12 cellular contexts compared by ENCODE assay signal in the genomic region with DNA sequence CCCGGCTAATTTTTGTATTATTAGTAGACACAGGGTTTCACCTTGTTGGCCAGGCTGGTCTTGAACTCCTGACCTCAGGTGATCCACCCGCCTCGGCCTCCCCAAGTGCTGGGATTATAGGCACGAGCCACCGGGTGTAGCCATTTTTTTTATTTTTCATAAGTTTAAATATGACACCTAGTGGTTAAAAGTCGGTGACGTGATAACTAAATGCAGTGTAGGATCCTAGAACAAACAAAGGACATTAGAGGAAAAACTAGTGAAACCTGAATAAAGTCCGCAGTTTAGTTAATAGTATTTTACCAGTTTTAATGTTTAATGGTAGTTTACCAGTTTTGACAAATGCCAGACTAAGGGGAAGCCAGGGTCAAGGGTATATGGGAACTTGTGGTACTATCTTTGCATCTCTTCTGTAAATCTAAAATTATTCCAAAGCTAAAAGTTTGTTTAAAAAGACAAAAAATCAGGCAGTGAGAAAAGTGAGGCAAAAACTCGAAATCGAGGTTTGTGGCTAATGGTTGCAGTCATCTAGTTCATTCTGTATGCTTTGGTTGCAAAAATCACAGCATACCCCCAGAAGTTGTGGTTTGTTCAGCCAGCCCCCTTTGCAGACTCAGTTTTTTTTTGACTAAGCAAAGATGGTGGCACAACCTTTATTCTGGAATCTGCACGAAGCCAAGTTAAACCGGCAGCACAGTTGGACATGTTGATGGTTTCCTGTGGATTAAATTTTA. TPM values are rescaled to one million over a fixed set of nuclear protein-coding genes. Genes with fewer than 3 reads are reported as not detected.
DNase-seq lines count a peak whose midpoint lies in the region; ATAC-seq, FAIRE-seq and TF ChIP-seq lines count a peak whose summit lies in the region.
"Had no signal": no experiment of that assay in that cellular context is flagged by ENCODE, and none has a peak within 500 bp of the region (broad histone marks: within the 10 kb centered on the region; RNA-seq: fewer than 3 reads in every experiment).

No MANE protein-coding gene starts in this region.

- H3K4me2 ChIP-seq in OCI-LY3 (ENCODE audit: low read length), result 0 out of 2 replicates have a peak overlapping the region, but pooled peaks have one; percentile 38

- H3K9ac ChIP-seq in OCI-LY3 (ENCODE audit: low read length), result no peak overlapping the region
- H3K9ac ChIP-seq in kidney (ENCODE audit: low read length in 2 of 2), result no peak overlapping the region

- no peaks in the 10 kb centered on the region for H3K79me2 ChIP-seq in OCI-LY3 (ENCODE audit: low read length)

- no peaks in the 10 kb centered on the region for H4K20me1 ChIP-seq in OCI-LY3 (ENCODE audit: insufficient read depth, low read length)

- H3K4me1 ChIP-seq in right atrium auricular region (peaks cover 0 to 33% of the 10 kb centered on the region in 2 donors), OCI-LY3 (ENCODE audit: low read length) (peaks cover 27% of the 10 kb centered on the region), kidney (ENCODE audit: control insufficient read depth in 1 of 2, insufficient read depth in 1 of 2, low read depth in 1 of 2, low read length in 2 of 2) (peaks cover 0 to 4% of the 10 kb centered on the region in 2 donors), upper lobe of right lung (peaks cover 36% of the 10 kb centered on the region)
- H3K4me1 ChIP-seq: SJSA1 had no signal

- no peaks in the 10 kb centered on the region for H3K27me3 ChIP-seq in right atrium auricular region
- no peaks in the 10 kb centered on the region for H3K27me3 ChIP-seq in OCI-LY3 (ENCODE audit: low read depth, low read length)
- H3K27me3 ChIP-seq in upper lobe of right lung, result no peaks in the 10 kb centered on the region
- H3K27me3 ChIP-seq: BE2C, SJSA1 had no signal

- intact Hi-C loops in cardiac septum (cut with DNase I) (no loop called here), kidney (cut with DNase I) (no loop called here), upper lobe of right lung (cut with DNase I) (no loop called here)

- H3K36me3 ChIP-seq in right atrium auricular region, result peaks cover 78% of the 10 kb centered on the region
- H3K36me3 ChIP-seq in OCI-LY3 (replicated peaks; ENCODE audit: low read depth, low read length), result peaks cover 20% of the 10 kb centered on the region
- peaks cover 41 to 71% of the 10 kb centered on the region in 2 donors for H3K36me3 ChIP-seq in kidney (ENCODE audit: control insufficient read depth in 1 of 2, insufficient read depth in 2 of 2, low read length in 2 of 2)
- H3K36me3 ChIP-seq in upper lobe of right lung, result peaks cover 95% of the 10 kb centered on the region

- peak overlapping the region; percentile 80 to 86 for H3K27ac ChIP-seq in right atrium auricular region
- H3K27ac ChIP-seq in OCI-LY3 (ENCODE audit: low read length), result no peak overlapping the region
- H3K27ac ChIP-seq in kidney (ENCODE audit: low read depth in 2 of 2, low read length in 2 of 2), result no peak overlapping the region
- H3K27ac ChIP-seq in upper lobe of right lung, result peak overlapping the region; percentile 76
- H3K27ac ChIP-seq: SJSA1 had no signal

- no peaks in the 10 kb centered on the region for H3K9me3 ChIP-seq in right atrium auricular region
- no peaks in the 10 kb centered on the region for H3K9me3 ChIP-seq in OCI-LY3 (ENCODE audit: insufficient read depth, low read length)
- no peaks in the 10 kb centered on the region for H3K9me3 ChIP-seq in kidney (ENCODE audit: control insufficient read depth in 1 of 2, low read length in 2 of 2)
- H3K9me3 ChIP-seq in upper lobe of right lung, result no peaks in the 10 kb centered on the region
- H3K9me3 ChIP-seq: BE2C, SJSA1 had no signal

- TF ChIP-seq CTCF in right atrium auricular region (IDR thresholded peaks at IDR 0.05) (peak in 1 of 2 donors; percentile 28), OCI-LY3 (IDR thresholded peaks at IDR 0.05; ENCODE audit: low read depth, low read length) (peak; percentile 39), kidney (IDR thresholded peaks at IDR 0.05; ENCODE audit: borderline replicate concordance, extremely low read depth, insufficient read depth) (no peak), upper lobe of right lung (IDR thresholded peaks at IDR 0.05) (no peak)

- no peak for FAIRE-seq in kidney (lab: Jason Lieb, UNC)

- DNase-seq in right atrium auricular region (ENCODE audit: low spot score), result no peak
- no peak for DNase-seq in cardiac septum (ENCODE audit: low spot score)
- DNase-seq in kidney, result peak; percentile 8
- DNase-seq in upper lobe of right lung, result no peak
- no peak for DNase-seq in NCI-H2081 (lab: John Stamatoyannopoulos, UW)
- DNase-seq in DMS114 treated with DMSO at 0.1 percent for 48 hours (lab: John Stamatoyannopoulos, UW; ENCODE audit: unreplicated experiment), result no peak
- DNase-seq: NCI-H1105 treated with DMSO at 0.1 percent for 48 hours, NCI-H524 had no signal

- no peak overlapping the region for H2AFZ ChIP-seq in OCI-LY3 (ENCODE audit: low read depth, low read length)

- H3K4me3 ChIP-seq in right atrium auricular region, result no peak overlapping the region
- no peak overlapping the region for H3K4me3 ChIP-seq in OCI-LY3 (ENCODE audit: low read length)
- no peak overlapping the region for H3K4me3 ChIP-seq in kidney (ENCODE audit: low read length in 2 of 2)
- no peak overlapping the region for H3K4me3 ChIP-seq in upper lobe of right lung
- H3K4me3 ChIP-seq: SJSA1 had no signal

- no peak for ATAC-seq in upper lobe of right lung
- no peak for ATAC-seq in HG03097 (IDR thresholded peaks at IDR 0.05; ENCODE audit: low FRiP score, unreplicated experiment)

RNA-seq across cellular contexts. Expression of a gene that starts 29.6 kb away (rescaled TPM):
- total RNA-seq in right atrium auricular region, result 100 to 1,000 TPM; 108 TPM
- 37.5 TPM for total RNA-seq in cardiac septum
- total RNA-seq in kidney, result 68.2 TPM
- polyA plus RNA-seq in kidney (ENCODE audit: insufficient read depth, low read depth, low replicate concordance), result 67.0 TPM
- total RNA-seq in upper lobe of right lung, result 101 TPM

RNA-seq across cellular contexts. Expression of a gene that starts 51.6 kb away (rescaled TPM):
- 10 to 100 TPM in 1 of 2 donors, 1 to 10 TPM in 1; 1.9 to 11.1 TPM for total RNA-seq in right atrium auricular region
- 17.3 TPM for total RNA-seq in cardiac septum
- total RNA-seq in kidney, result 37.7 TPM
- 234 TPM for polyA plus RNA-seq in kidney (ENCODE audit: insufficient read depth, low read depth, low replicate concordance)
- total RNA-seq in upper lobe of right lung, result 54.0 TPM

Comparison
In these comparisons a context has a peak if more than half of its experiments do, and no peak if none do; other contexts are left out.
1. H3K27ac ChIP-seq: peak in right atrium auricular region (2 of 2) and upper lobe of right lung (single experiment); none in OCI-LY3 (single experiment) and kidney (0 of 2).